8 cellular contexts compared by ENCODE assay signal in the genomic region with DNA sequence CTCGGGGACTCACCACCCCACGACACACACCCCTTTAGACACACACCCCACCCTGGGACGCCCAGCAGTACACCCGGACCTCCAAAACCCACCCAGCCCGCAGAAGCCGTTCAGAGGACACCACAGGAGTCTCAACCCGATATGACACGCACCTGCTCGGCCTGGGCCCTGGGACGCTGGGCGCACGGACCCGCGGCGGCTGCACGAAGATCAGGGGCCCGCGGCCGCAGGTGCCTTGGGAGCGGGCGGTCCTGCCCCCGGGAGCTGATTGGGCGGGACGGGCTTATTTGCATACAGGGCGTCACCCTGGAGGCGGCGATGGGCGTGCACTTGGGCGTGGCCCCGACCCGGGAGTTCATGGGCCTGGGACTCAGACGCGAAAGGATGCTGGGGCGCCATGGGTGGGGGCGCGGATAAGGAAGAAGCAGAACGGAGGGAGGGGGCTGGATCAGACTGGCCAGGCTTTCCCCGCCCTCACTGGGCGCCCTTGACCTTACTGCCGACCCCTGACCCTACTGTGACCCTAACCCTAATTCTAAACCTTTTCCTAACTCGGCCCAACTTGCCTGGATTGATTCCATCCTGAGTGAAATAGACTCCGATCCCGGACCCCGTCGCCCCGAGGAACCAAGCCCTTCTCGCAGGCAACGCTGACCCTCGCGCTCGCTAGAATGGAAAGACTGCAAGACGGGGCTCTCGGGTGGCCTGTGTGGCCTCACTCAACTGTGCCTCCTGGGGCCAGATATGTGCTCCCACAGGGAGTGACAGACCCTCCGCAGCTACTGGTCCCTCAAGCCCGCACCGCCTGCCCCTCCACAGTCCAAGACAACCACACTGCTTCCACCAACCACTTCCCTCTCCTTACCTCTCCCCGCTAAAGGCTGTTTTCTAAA. TPM values are rescaled to one million over a fixed set of nuclear protein-coding genes. Genes with fewer than 3 reads are reported as not detected.
DNase-seq lines count a peak whose midpoint lies in the region; ATAC-seq and TF ChIP-seq lines count a peak whose summit lies in the region.

A gene (minus strand): TSS at position 211 of the 893 bp plus-strand sequence. CDS start 19,528 bp downstream, outside the sequence.

- no peaks in the 10 kb centered on the region for H3K9me2 ChIP-seq in HCT116 (ENCODE audit: insufficient read depth)

- H3K79me2 ChIP-seq in HCT116 (ENCODE audit: insufficient read depth, low read length) = no peaks in the 10 kb centered on the region

- H3K36me3 ChIP-seq in GM06990 (ENCODE audit: control insufficient read depth, insufficient read depth, low read length) (no peaks in the 10 kb centered on the region), HCT116 (ENCODE audit: control insufficient read depth in 1 of 2, insufficient read depth in 2 of 2, low read length in 2 of 2) (no peaks in the 10 kb centered on the region), WERI-Rb-1 (no peaks in the 10 kb centered on the region), breast epithelium (no peaks in the 10 kb centered on the region)

- no peak within 1 kb of the TSS for H3K4me2 ChIP-seq in HCT116 (ENCODE audit: low read length)

- H3K27me3 ChIP-seq in GM06990 (replicated peaks; ENCODE audit: control insufficient read depth, insufficient read depth, low read length) (no peaks in the 10 kb centered on the region), HCT116 (ENCODE audit: insufficient read depth, low read length) (no peaks in the 10 kb centered on the region), WERI-Rb-1 (ENCODE audit: insufficient read depth, low read depth, severe bottlenecking) (no peaks in the 10 kb centered on the region), breast epithelium (no peaks in the 10 kb centered on the region)

- peak; percentile 58 for ATAC-seq in HCT116
- no peak for ATAC-seq in HG03025 (IDR thresholded peaks at IDR 0.05; ENCODE audit: low FRiP score, unreplicated experiment)

- RAD21 ChIA-PET in HCT116 (lab: Charles Lee; ENCODE audit: low non-redundant PET in 1 of 2, low total read pairs in 2 of 2, uncharacterized antibody in 2 of 2, unreplicated experiment in 2 of 2) = no interaction called here

- H3K27ac ChIP-seq in HCT116 (ENCODE audit: low read depth, low read length) = no peak within 1 kb of the TSS
- H3K27ac ChIP-seq in WERI-Rb-1 = no peak within 1 kb of the TSS
- no peak within 1 kb of the TSS for H3K27ac ChIP-seq in breast epithelium

- no peak within 1 kb of the TSS for H2AFZ ChIP-seq in HCT116 (ENCODE audit: low read depth, low read length, poor library complexity, severe bottlenecking)

- TF ChIP-seq CTCF in GM06990 (IDR thresholded peaks at IDR 0.05; ENCODE audit: insufficient read depth, low read length, poor library complexity, severe bottlenecking) = no peak
- TF ChIP-seq CTCF in HCT116 (IDR thresholded peaks at IDR 0.05 in 2 of 3, conservative IDR thresholded peaks at IDR 0.05 in 1 of 3; ENCODE audit: borderline replicate concordance in 1 of 3, insufficient read depth in 1 of 3, low read depth in 2 of 3, low read length in 2 of 3) = no peak
- no peak for TF ChIP-seq CTCF in WERI-Rb-1 (IDR thresholded peaks at IDR 0.05; ENCODE audit: low read depth, low read length)
- no peak for TF ChIP-seq CTCF in breast epithelium (IDR thresholded peaks at IDR 0.05)

- no peak within 1 kb of the TSS for H3K9ac ChIP-seq in HCT116 (ENCODE audit: low read length)

- H3K9me3 ChIP-seq in HCT116 (ENCODE audit: control insufficient read depth in 1 of 2, insufficient read depth in 1 of 2, low read depth in 1 of 2, low read length in 2 of 2) (no peaks in the 10 kb centered on the region), WERI-Rb-1 (ENCODE audit: severe bottlenecking) (no peaks in the 10 kb centered on the region), breast epithelium (no peaks in the 10 kb centered on the region)

- peaks cover 9 to 10% of the 10 kb centered on the region in 2 experiments; a peak in 3 of 4 replicates for H3K4me1 ChIP-seq in HCT116 (ENCODE audit: control insufficient read depth in 1 of 2, insufficient read depth in 2 of 2, low read length in 2 of 2)
- no peaks in the 10 kb centered on the region for H3K4me1 ChIP-seq in breast epithelium

- DNase-seq in GM06990 (ENCODE audit: extremely low read depth, insufficient read length) = peak; percentile 90
- DNase-seq in HCT116 (ENCODE audit: low read depth, low spot score) = no peak
- peak; percentile 70 for DNase-seq in NCI-H128 (lab: John Stamatoyannopoulos, UW; ENCODE audit: unreplicated experiment)
- DNase-seq in WERI-Rb-1 = peak; percentile 89
- DNase-seq in breast epithelium (ENCODE audit: low spot score in 2 of 2) = peak; percentile 35 to 78
- peak; percentile 74 for DNase-seq in iris pigment epithelial cell (ENCODE audit: low read depth)
- peak; percentile 27 to 74 (median 63) for DNase-seq in stimulated activated CD4-positive, alpha-beta T cell treated with anti-CD3 and anti-CD28 coated beads, Interleukin-1b, Interleukin-23, amount 100 ng/mL, for 24 hours (ENCODE audit: low read depth in 4 of 4, low spot score in 1 of 4)

- POLR2A ChIA-PET in HCT116 (lab: Charles Lee) = no interaction called here

- no peak for TF ChIP-seq RAD21 in HCT116 (IDR thresholded peaks at IDR 0.05; ENCODE audit: low read depth)

- no TSS peak for BruUV-seq in HCT116 (replicated peaks; lab: Mats Ljungman, UMichigan)

- CTCF ChIA-PET in HCT116 (lab: Charles Lee) = no interaction called here

- TF ChIP-seq POLR2A in HCT116 (IDR thresholded peaks at IDR 0.05; ENCODE audit: borderline replicate concordance, extremely low read depth, insufficient read depth, insufficient read length) = no peak
- no peak for TF ChIP-seq POLR2A in breast epithelium (IDR thresholded peaks at IDR 0.05)

- intact Hi-C loops in HCT116 (cut with micrococcal nuclease) (no loop called here), breast epithelium (cut with DNase I; ENCODE audit: low total_unique reads) (no loop called here)

- peak within 1 kb of the TSS; percentile 53 for H3K4me3 ChIP-seq in GM06990 (replicated peaks; ENCODE audit: low read depth, low read length)
- H3K4me3 ChIP-seq in HCT116 (replicated peaks in 1 of 2; ENCODE audit: low read depth in 1 of 2, low read length in 2 of 2) = no peak within 1 kb of the TSS
- peak within 1 kb of the TSS; percentile 23 for H3K4me3 ChIP-seq in WERI-Rb-1 (ENCODE audit: low read depth, low read length)
- H3K4me3 ChIP-seq in breast epithelium = peak within 1 kb of the TSS in 2 of 3 donors; percentile 11 to 62

- no peaks in the 10 kb centered on the region for H4K20me1 ChIP-seq in HCT116 (ENCODE audit: insufficient read depth)

TF ChIP-seq in HCT116, 20 proteins besides CTCF, POLR2A, EP300 and RAD21 (continues in another document):
- TF ChIP-seq, protein P1, sequence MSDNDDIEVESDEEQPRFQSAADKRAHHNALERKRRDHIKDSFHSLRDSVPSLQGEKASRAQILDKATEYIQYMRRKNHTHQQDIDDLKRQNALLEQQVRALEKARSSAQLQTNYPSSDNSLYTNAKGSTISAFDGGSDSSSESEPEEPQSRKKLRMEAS (IDR thresholded peaks at IDR 0.05) = no peak
- no peak for TF ChIP-seq EGR1 (IDR thresholded peaks at IDR 0.05; ENCODE audit: low read depth)
- TF ChIP-seq FOSL1 (IDR thresholded peaks at IDR 0.05; ENCODE audit: low read depth) = no peak
- TF ChIP-seq CBX3 (IDR thresholded peaks at IDR 0.05; ENCODE audit: low read depth) = no peak
- TF ChIP-seq SRF (IDR thresholded peaks at IDR 0.05; ENCODE audit: low read depth) = no peak
- no peak for TF ChIP-seq SP1 (IDR thresholded peaks at IDR 0.05; ENCODE audit: low read depth)
- TF ChIP-seq, protein P2, sequence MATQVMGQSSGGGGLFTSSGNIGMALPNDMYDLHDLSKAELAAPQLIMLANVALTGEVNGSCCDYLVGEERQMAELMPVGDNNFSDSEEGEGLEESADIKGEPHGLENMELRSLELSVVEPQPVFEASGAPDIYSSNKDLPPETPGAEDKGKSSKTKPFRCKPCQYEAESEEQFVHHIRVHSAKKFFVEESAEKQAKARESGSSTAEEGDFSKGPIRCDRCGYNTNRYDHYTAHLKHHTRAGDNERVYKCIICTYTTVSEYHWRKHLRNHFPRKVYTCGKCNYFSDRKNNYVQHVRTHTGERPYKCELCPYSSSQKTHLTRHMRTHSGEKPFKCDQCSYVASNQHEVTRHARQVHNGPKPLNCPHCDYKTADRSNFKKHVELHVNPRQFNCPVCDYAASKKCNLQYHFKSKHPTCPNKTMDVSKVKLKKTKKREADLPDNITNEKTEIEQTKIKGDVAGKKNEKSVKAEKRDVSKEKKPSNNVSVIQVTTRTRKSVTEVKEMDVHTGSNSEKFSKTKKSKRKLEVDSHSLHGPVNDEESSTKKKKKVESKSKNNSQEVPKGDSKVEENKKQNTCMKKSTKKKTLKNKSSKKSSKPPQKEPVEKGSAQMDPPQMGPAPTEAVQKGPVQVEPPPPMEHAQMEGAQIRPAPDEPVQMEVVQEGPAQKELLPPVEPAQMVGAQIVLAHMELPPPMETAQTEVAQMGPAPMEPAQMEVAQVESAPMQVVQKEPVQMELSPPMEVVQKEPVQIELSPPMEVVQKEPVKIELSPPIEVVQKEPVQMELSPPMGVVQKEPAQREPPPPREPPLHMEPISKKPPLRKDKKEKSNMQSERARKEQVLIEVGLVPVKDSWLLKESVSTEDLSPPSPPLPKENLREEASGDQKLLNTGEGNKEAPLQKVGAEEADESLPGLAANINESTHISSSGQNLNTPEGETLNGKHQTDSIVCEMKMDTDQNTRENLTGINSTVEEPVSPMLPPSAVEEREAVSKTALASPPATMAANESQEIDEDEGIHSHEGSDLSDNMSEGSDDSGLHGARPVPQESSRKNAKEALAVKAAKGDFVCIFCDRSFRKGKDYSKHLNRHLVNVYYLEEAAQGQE (IDR thresholded peaks at IDR 0.05; ENCODE audit: low read depth) = no peak
- TF ChIP-seq, protein P3, sequence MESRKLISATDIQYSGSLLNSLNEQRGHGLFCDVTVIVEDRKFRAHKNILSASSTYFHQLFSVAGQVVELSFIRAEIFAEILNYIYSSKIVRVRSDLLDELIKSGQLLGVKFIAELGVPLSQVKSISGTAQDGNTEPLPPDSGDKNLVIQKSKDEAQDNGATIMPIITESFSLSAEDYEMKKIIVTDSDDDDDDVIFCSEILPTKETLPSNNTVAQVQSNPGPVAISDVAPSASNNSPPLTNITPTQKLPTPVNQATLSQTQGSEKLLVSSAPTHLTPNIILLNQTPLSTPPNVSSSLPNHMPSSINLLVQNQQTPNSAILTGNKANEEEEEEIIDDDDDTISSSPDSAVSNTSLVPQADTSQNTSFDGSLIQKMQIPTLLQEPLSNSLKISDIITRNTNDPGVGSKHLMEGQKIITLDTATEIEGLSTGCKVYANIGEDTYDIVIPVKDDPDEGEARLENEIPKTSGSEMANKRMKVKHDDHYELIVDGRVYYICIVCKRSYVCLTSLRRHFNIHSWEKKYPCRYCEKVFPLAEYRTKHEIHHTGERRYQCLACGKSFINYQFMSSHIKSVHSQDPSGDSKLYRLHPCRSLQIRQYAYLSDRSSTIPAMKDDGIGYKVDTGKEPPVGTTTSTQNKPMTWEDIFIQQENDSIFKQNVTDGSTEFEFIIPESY (IDR thresholded peaks at IDR 0.05; ENCODE audit: extremely low read depth, insufficient replicate concordance, low read length) = no peak
- TF ChIP-seq EZH2phosphoT487 (IDR thresholded peaks at IDR 0.05; ENCODE audit: borderline replicate concordance) = no peak
- TF ChIP-seq EZH2 (IDR thresholded peaks at IDR 0.05) = no peak

RNA-seq across cellular contexts. Expression of the gene that starts here (rescaled TPM):
- total RNA-seq in HCT116 (2021; ENCODE audit: unreplicated experiment) = 7.9 TPM
- polyA plus RNA-seq in HCT116 (2012) = 0.45 and 0.73 TPM in 2 replicates
- total RNA-seq in breast epithelium = under 1 TPM in 2 of 3 donors, not detected in 1; 0.59 to 0.64 TPM

Comparison
In these comparisons a context has a peak if more than half of its experiments do, and no peak if none do; other contexts are left out.
1. Peak in DNase-seq and H3K4me3 ChIP-seq in breast epithelium; RNA of the gene not detected or under 1 TPM.
2. H3K4me3 ChIP-seq: peak in GM06990 (single experiment) and WERI-Rb-1 (single experiment); none in HCT116 (0 of 2).